ENCODE assay signal across 9 cellular contexts in genomic region chr1:167223144-167224103, GRCh38. TPM values are rescaled to one million over a fixed set of nuclear protein-coding genes. Genes with fewer than 3 reads are reported as not detected.
DNase-seq lines count a peak whose midpoint lies in the region; ATAC-seq and TF ChIP-seq lines count a peak whose summit lies in the region.
"Had no signal": no experiment of that assay in that cellular context is flagged by ENCODE, and none has a peak within 500 bp of the region (broad histone marks: within the 10 kb centered on the region; RNA-seq: fewer than 3 reads in every experiment).

No MANE protein-coding gene starts in this region.

- H3K18ac ChIP-seq in trophoblast cell (ENCODE audit: low read length) = no peak overlapping the region

- no peak overlapping the region for H3K23ac ChIP-seq in trophoblast cell (ENCODE audit: low read length)

- H3K4me3 ChIP-seq in GM12865 (ENCODE audit: low read depth, low read length) = peak overlapping the region; percentile 89
- no peak overlapping the region for H3K4me3 ChIP-seq in colonic mucosa
- H3K4me3 ChIP-seq in trophoblast cell (ENCODE audit: low read depth, low read length) = no peak overlapping the region

- no peak for TF ChIP-seq CTCF in GM12865 (IDR thresholded peaks at IDR 0.05; ENCODE audit: insufficient read depth, low read depth, low read length, missing control alignments)
- TF ChIP-seq CTCF in colonic mucosa (IDR thresholded peaks at IDR 0.05) = no peak

- peaks cover 16% of the 10 kb centered on the region for H3K79me2 ChIP-seq in trophoblast cell (ENCODE audit: control insufficient read depth, insufficient read depth, low read length, poor library complexity)

- H3K14ac ChIP-seq in trophoblast cell (ENCODE audit: low read length) = no peak overlapping the region

- DNase-seq in GM12865 (ENCODE audit: low read depth) (no peak), NCI-H69 (lab: John Stamatoyannopoulos, UW) (peak; percentile 90), colonic mucosa (no peak), trophoblast cell (no peak), superior temporal gyrus (ENCODE audit: extremely low spot score) (no peak)
- DNase-seq: NCI-H226 had no signal

- H3K4me1 ChIP-seq in colonic mucosa = no peaks in the 10 kb centered on the region
- H3K4me1 ChIP-seq in trophoblast cell (ENCODE audit: control insufficient read depth in 1 of 2, insufficient read depth in 2 of 2, low read length in 2 of 2) = peaks cover 0 to 2% of the 10 kb centered on the region in 2 experiments

- H3K27ac ChIP-seq in colonic mucosa (peak overlapping the region; percentile 98), trophoblast cell (ENCODE audit: low read depth, low read length) (no peak overlapping the region)

- H3K79me1 ChIP-seq in trophoblast cell (ENCODE audit: low read length) = peaks cover 17% of the 10 kb centered on the region

- H3K36me3 ChIP-seq in colonic mucosa = no peaks in the 10 kb centered on the region
- no peaks in the 10 kb centered on the region for H3K36me3 ChIP-seq in trophoblast cell (ENCODE audit: control insufficient read depth in 1 of 2, insufficient read depth in 2 of 2, low read length in 2 of 2)

- no peaks in the 10 kb centered on the region for H3K9me3 ChIP-seq in colonic mucosa
- H3K9me3 ChIP-seq in trophoblast cell (ENCODE audit: insufficient read depth, low read depth, low read length) = no peaks in the 10 kb centered on the region

- H3K4ac ChIP-seq in trophoblast cell (ENCODE audit: low read depth, low read length) = peak overlapping the region; percentile 19

- intact Hi-C loops in colonic mucosa (cut with DNase I) = no loop called here

- H3K9ac ChIP-seq in colonic mucosa (ENCODE audit: low read depth in 2 of 2, low read length in 2 of 2) (peak overlapping the region; percentile 24 to 84), trophoblast cell (ENCODE audit: low read length) (no peak overlapping the region)

- no peak overlapping the region for H2AK5ac ChIP-seq in trophoblast cell (ENCODE audit: low read length)

- H2BK12ac ChIP-seq in trophoblast cell (ENCODE audit: low read length) = no peak overlapping the region

- no peak overlapping the region for H4K8ac ChIP-seq in trophoblast cell (ENCODE audit: low read depth, low read length)

- no peak overlapping the region for H3K4me2 ChIP-seq in trophoblast cell (ENCODE audit: low read length)

- no peak overlapping the region for H2BK120ac ChIP-seq in trophoblast cell (ENCODE audit: insufficient read depth, low read length, poor library complexity)

- ATAC-seq in GM19035 (IDR thresholded peaks at IDR 0.05; ENCODE audit: unreplicated experiment) = no peak
- ATAC-seq in GM21528 (IDR thresholded peaks at IDR 0.05; ENCODE audit: low FRiP score, unreplicated experiment) = no peak
- ATAC-seq in HG02840 (IDR thresholded peaks at IDR 0.05; ENCODE audit: low FRiP score, unreplicated experiment) = no peak

- no peaks in the 10 kb centered on the region for H3K27me3 ChIP-seq in colonic mucosa
- no peaks in the 10 kb centered on the region for H3K27me3 ChIP-seq in trophoblast cell (ENCODE audit: insufficient read depth, low read length)

- H2BK5ac ChIP-seq in trophoblast cell (ENCODE audit: low read depth, low read length, poor library complexity) = no peak overlapping the region

- no CpG with 5 or more reads among the region's 10 CpGs for WGBS in trophoblast cell (ENCODE audit: extremely low coverage, insufficient coverage, insufficient read length)

- H4K91ac ChIP-seq in trophoblast cell (ENCODE audit: low read depth, low read length) = no peak overlapping the region

- H4K12ac ChIP-seq in trophoblast cell (ENCODE audit: low read depth, low read length) = no peak overlapping the region

- H2AFZ ChIP-seq in trophoblast cell (ENCODE audit: insufficient read depth, low read length, poor library complexity) = no peak overlapping the region

RNA-seq across cellular contexts. Expression of gene POU2F1, which starts 2.7 kb away (rescaled TPM):
- 10 to 100 TPM; 16.4 to 24.4 TPM for total RNA-seq in colonic mucosa
- polyA plus RNA-seq in trophoblast cell (2013) = 28.6 and 29.4 TPM in 2 replicates
